Comparison of ENCODE assay signal across 22 cellular contexts in genomic region chr1:201074018-201074417, GRCh38. TPM values are rescaled to one million over a fixed set of nuclear protein-coding genes. Genes with fewer than 3 reads are reported as not detected.
DNase-seq lines count a peak whose midpoint lies in the region; FAIRE-seq and TF ChIP-seq lines count a peak whose summit lies in the region.
"Had no signal": no experiment of that assay in that cellular context is flagged by ENCODE, and none has a peak within 500 bp of the region (broad histone marks: within the 10 kb centered on the region; RNA-seq: fewer than 3 reads in every experiment).

No MANE protein-coding gene starts in this region.

- no peak overlapping the region for H3K4me3 ChIP-seq in osteoblast (ENCODE audit: insufficient read depth, low read length)
- no peak overlapping the region for H3K4me3 ChIP-seq in spleen
- H3K4me3 ChIP-seq in smooth muscle cell = no peak overlapping the region
- H3K4me3 ChIP-seq: HAP-1 had no signal

- H2AFZ ChIP-seq in osteoblast (ENCODE audit: low read length) = no peak overlapping the region
- H2AFZ ChIP-seq in smooth muscle cell (ENCODE audit: low read depth) = no peak overlapping the region

- intact Hi-C loops in spleen (cut with DNase I; ENCODE audit: low total_unique reads) = no loop called here

- H3K27ac ChIP-seq in osteoblast (ENCODE audit: low read depth, low read length) (no peak overlapping the region), spleen (no peak overlapping the region), smooth muscle cell (ENCODE audit: low read depth) (no peak overlapping the region)

- WGBS in spleen, 5 donors = 80 to 100% (median 89%) methylated on average over 1 to 5 of the region's 5 CpGs
- 73% methylated on average over 5 of the region's 5 CpGs for WGBS in smooth muscle cell (ENCODE audit: low lambda C conversion rate)

- H4K20me1 ChIP-seq in osteoblast (ENCODE audit: insufficient read depth, low read length) (no peaks in the 10 kb centered on the region), smooth muscle cell (ENCODE audit: low read depth) (no peaks in the 10 kb centered on the region)

- no peak for TF ChIP-seq CTCF in osteoblast (IDR thresholded peaks at IDR 0.05; ENCODE audit: extremely low read depth, low read depth, low read length)
- TF ChIP-seq CTCF in GM10266 (IDR thresholded peaks at IDR 0.05; ENCODE audit: control insufficient read depth, insufficient read depth, low read depth, missing control alignments) = no peak
- TF ChIP-seq CTCF in spleen (IDR thresholded peaks at IDR 0.05 in 8 of 11, conservative IDR thresholded peaks at IDR 0.05 in 3 of 11) = no peak
- TF ChIP-seq CTCF in smooth muscle cell (IDR thresholded peaks at IDR 0.05; ENCODE audit: borderline replicate concordance, insufficient read depth, poor library complexity, severe bottlenecking) = no peak

- H3K9me3 ChIP-seq in osteoblast (ENCODE audit: low read depth, low read length) (no peaks in the 10 kb centered on the region), spleen (no peaks in the 10 kb centered on the region), smooth muscle cell (replicated peaks; ENCODE audit: low read depth) (no peaks in the 10 kb centered on the region)
- H3K9me3 ChIP-seq: HAP-1 had no signal

- no peaks in the 10 kb centered on the region for H3K36me3 ChIP-seq in osteoblast (ENCODE audit: insufficient read depth, low read length)
- no peaks in the 10 kb centered on the region for H3K36me3 ChIP-seq in spleen
- no peaks in the 10 kb centered on the region for H3K36me3 ChIP-seq in smooth muscle cell (ENCODE audit: low read depth)
- H3K36me3 ChIP-seq: HAP-1 had no signal

- DNase-seq in RCC 7860 (ENCODE audit: low spot score) (peak; percentile 31), glomerular visceral epithelial cell (ENCODE audit: extremely low spot score) (peak; percentile 47), osteoblast (ENCODE audit: insufficient read length, low spot score, missing footprints) (peak; percentile 35), GM10266 (ENCODE audit: extremely low spot score) (no peak), spleen (no peak), smooth muscle cell (lab: John Stamatoyannopoulos, UW; ENCODE audit: unreplicated experiment) (no peak)
- DNase-seq: C1 segment of cervical spinal cord; CD4-positive, alpha-beta memory T cell; COR-L47; DMS153; DND-41; EL; GDM1; GOT3; HFFc6 had no signal

- H3K4me2 ChIP-seq in osteoblast (ENCODE audit: insufficient read depth, low read length) (no peak overlapping the region), smooth muscle cell (no peak overlapping the region)

- no peak overlapping the region for H3K9ac ChIP-seq in smooth muscle cell (ENCODE audit: low read depth)

- peaks cover 29% of the 10 kb centered on the region for H3K27me3 ChIP-seq in osteoblast (ENCODE audit: insufficient read depth, low read length)
- H3K27me3 ChIP-seq in spleen (replicated peaks in 1 of 7) = peaks cover 0 to 6% (median 0%) of the 10 kb centered on the region in 7 donors
- H3K27me3 ChIP-seq in smooth muscle cell (ENCODE audit: low read depth) = no peaks in the 10 kb centered on the region

- H3K79me2 ChIP-seq in osteoblast (ENCODE audit: insufficient read depth, low read length) (no peaks in the 10 kb centered on the region), smooth muscle cell (ENCODE audit: low read depth) (no peaks in the 10 kb centered on the region)

- no peak for FAIRE-seq in RCC 7860 (lab: Jason Lieb, UNC)
- FAIRE-seq: GM12891, GM18507, H54 had no signal

- no peaks in the 10 kb centered on the region for H3F3A ChIP-seq in smooth muscle cell (ENCODE audit: low read depth)

- H3K4me1 ChIP-seq in osteoblast (ENCODE audit: insufficient read depth, low read length) (no peaks in the 10 kb centered on the region), spleen (peaks cover 0 to 3% (median 0%) of the 10 kb centered on the region in 6 donors), smooth muscle cell (ENCODE audit: low read depth) (no peaks in the 10 kb centered on the region)
- H3K4me1 ChIP-seq: HAP-1 had no signal

- TF ChIP-seq POLR2A in spleen (IDR thresholded peaks at IDR 0.05) = no peak

RNA-seq across cellular contexts. Expression of gene CACNA1S, which starts 38.2 kb away (rescaled TPM):
- not detected in 2 replicates for total RNA-seq in osteoblast
- under 1 TPM in 2 of 7 donors, not detected in 5; 0.09 to 0.17 TPM for total RNA-seq in spleen
- polyA plus RNA-seq in spleen = under 1 TPM in 1 of 3 donors, not detected in 2; 0.04 TPM
- not detected in 2 replicates for total RNA-seq in smooth muscle cell
- polyA plus RNA-seq in smooth muscle cell = not detected in 2 replicates
- total RNA-seq: A172; A673; CD4-positive, alpha-beta memory T cell; HFFc6 had no signal
- polyA plus RNA-seq: BJ; CD4-positive, alpha-beta memory T cell had no signal

RNA-seq across cellular contexts. Expression of gene KIF21B, which starts 50.5 kb away (rescaled TPM):
- total RNA-seq in osteoblast = under 0.01 TPM in 2 replicates
- total RNA-seq in spleen = 10 to 100 TPM; 27.1 to 49.0 (median 30.0) TPM
- 1 to 10 TPM; 3.0 to 9.3 (median 4.5) TPM for polyA plus RNA-seq in spleen
- total RNA-seq in smooth muscle cell = 1.9 and 3.4 TPM in 2 replicates
- polyA plus RNA-seq in smooth muscle cell = 1.0 and 1.2 TPM in 2 replicates
- total RNA-seq: HFFc6 had no signal

RNA-seq across cellular contexts. Expression of gene ASCL5, which starts 53.0 kb away (rescaled TPM):
- total RNA-seq in osteoblast (not detected in 2 replicates), spleen (under 1 TPM in 1 of 7 donors, not detected in 6; 0.85 TPM), smooth muscle cell (not detected in 2 replicates)
- polyA plus RNA-seq in spleen (under 1 TPM; 0.06 to 0.09 (median 0.09) TPM), smooth muscle cell (0.12 TPM in 1 of 2 replicates, not detected in the other)
- total RNA-seq: A172, A673, HFFc6 had no signal
- polyA plus RNA-seq: CD4-positive, alpha-beta memory T cell had no signal

Comparison
In these comparisons a context has a peak if more than half of its experiments do, and no peak if none do; other contexts are left out.
1. DNase-seq: peak in RCC 7860 (single experiment), glomerular visceral epithelial cell (single experiment) and osteoblast (single experiment); none in GM10266 (single experiment), spleen (single experiment) and smooth muscle cell (single experiment).